8 cellular contexts compared by ENCODE assay signal in genomic region chr1:1614954-1615255, GRCh38. TPM values are rescaled to one million over a fixed set of nuclear protein-coding genes. Genes with fewer than 3 reads are reported as not detected.
DNase-seq lines count a peak whose midpoint lies in the region; ATAC-seq, FAIRE-seq and TF ChIP-seq lines count a peak whose summit lies in the region.

No MANE protein-coding gene starts in this region.

- peak overlapping the region; percentile 97 for H3K4me3 Mint-ChIP-seq in CD4-positive, alpha-beta T cell

- no peaks in the 10 kb centered on the region for H3K9me3 ChIP-seq in CD4-positive, alpha-beta T cell (ENCODE audit: control insufficient read depth, low read length)
- H3K9me3 ChIP-seq in PC-3 (ENCODE audit: low read length) (no peaks in the 10 kb centered on the region), endothelial cell of umbilical vein (replicated peaks; ENCODE audit: control insufficient read depth, insufficient read depth, low read length) (no peaks in the 10 kb centered on the region), osteoblast (ENCODE audit: low read depth, low read length) (no peaks in the 10 kb centered on the region)

- no TSS peak for BruUV-seq in PC-3 (replicated peaks; lab: Mats Ljungman, UMichigan)
- BruUV-seq in endothelial cell of umbilical vein (replicated peaks; lab: Mats Ljungman, UMichigan): no TSS peak

- CTCF ChIA-PET in CD4-positive, alpha-beta T cell (lab: Charles Lee): interaction anchor here (1.0 to 1.3 kb wide), 2 partner anchors 15 to 294 kb away, joined by 4 read pairs; no protein-coding TSS in a partner anchor
- CTCF ChIA-PET in PC-3 (lab: Charles Lee): interaction anchor here (1.0 kb wide), 1 partner anchor 633 kb away, joined by 4 read pairs; the partner anchor contains the start of gene PERM1
- CTCF ChIA-PET in endothelial cell of umbilical vein (lab: Charles Lee): interaction anchor here (1.1 to 1.8 kb wide), 3 partner anchors 11 to 110 kb away, joined by 4 to 6 read pairs (median 4); no protein-coding TSS in a partner anchor

- H3K27me3 ChIP-seq in CD4-positive, alpha-beta T cell (ENCODE audit: control insufficient read depth, insufficient read depth, low read length): no peaks in the 10 kb centered on the region
- H3K27me3 ChIP-seq in PC-3 (ENCODE audit: low read length) (no peaks in the 10 kb centered on the region), endothelial cell of umbilical vein (ENCODE audit: control insufficient read depth in 2 of 2, insufficient read depth in 2 of 2, low read length in 2 of 2) (no peaks in the 10 kb centered on the region), osteoblast (ENCODE audit: insufficient read depth, low read length) (no peaks in the 10 kb centered on the region)

- H4K20me1 ChIP-seq in PC-3 (ENCODE audit: low read length): peaks cover 12% of the 10 kb centered on the region; the same call in 1 of the 2 replicates
- H4K20me1 ChIP-seq in endothelial cell of umbilical vein (replicated peaks; ENCODE audit: control insufficient read depth, extremely low read depth, insufficient read depth, low read length): no peaks in the 10 kb centered on the region
- H4K20me1 ChIP-seq in osteoblast (ENCODE audit: insufficient read depth, low read length): peaks cover 36% of the 10 kb centered on the region

- FAIRE-seq in endothelial cell of umbilical vein (lab: Jason Lieb, UNC): no peak

- POLR2A ChIA-PET in CD4-positive, alpha-beta T cell (lab: Charles Lee): interaction anchor here (0.6 to 4.3 kb wide), 17 partner anchors 8 to 295 kb away, joined by 3 to 137 read pairs (median 10); partner anchors contain the start of genes ATAD3A, AURKAIP1, CCNL2 and CDK11A
- POLR2A ChIA-PET in PC-3 (lab: Charles Lee; ENCODE audit: unreplicated experiment) (interaction anchor here (0.5 kb wide), 1 partner anchor 777 kb away, joined by 3 read pairs; the partner anchor contains the start of genes MORN1 and RER1), endothelial cell of umbilical vein (lab: Charles Lee) (no interaction called here)

- H3K36me3 Mint-ChIP-seq in CD4-positive, alpha-beta T cell (ENCODE audit: low read depth): peaks cover 21% of the 10 kb centered on the region

- H3K4me1 ChIP-seq in PC-3 (ENCODE audit: insufficient read depth, low read length) (peaks cover 28% of the 10 kb centered on the region), endothelial cell of umbilical vein (ENCODE audit: control insufficient read depth, extremely low read depth, insufficient read depth, low read length) (peaks cover 16% of the 10 kb centered on the region), osteoblast (ENCODE audit: insufficient read depth, low read length) (peaks cover 23% of the 10 kb centered on the region)

- intact Hi-C loops in CD4-positive, alpha-beta T cell (cut with DNase I, micrococcal nuclease): loop anchor here (1.0 to 5.0 kb wide), 5 partner anchors 16 to 292 kb away; partner anchors contain the start of genes SSU72 (in 2 of the 2), ATAD3A (in 1 of the 2) and CDK11B (in 1 of the 2)
- intact Hi-C loops in PC-3 (cut with micrococcal nuclease): loop anchor here (10.0 kb wide), 1 partner anchor 550 kb away; no protein-coding TSS in a partner anchor
- intact Hi-C loops in endothelial cell of umbilical vein (cut with micrococcal nuclease): loop anchor here (1.0 to 5.0 kb wide), 2 partner anchors 41 to 103 kb away; partner anchors contain the start of genes ATAD3A and SSU72

- H3K4me3 ChIP-seq in PC-3 (ENCODE audit: low read length): peak overlapping the region; percentile 94
- H3K4me3 ChIP-seq in endothelial cell of umbilical vein (replicated peaks in 1 of 3; ENCODE audit: insufficient read depth in 1 of 3, low read depth in 1 of 3, low read length in 3 of 3): peak overlapping the region; percentile 68 to 99 (median 74)
- H3K4me3 ChIP-seq in osteoblast (ENCODE audit: insufficient read depth, low read length): peak overlapping the region; percentile 97

- H3K4me2 ChIP-seq in PC-3 (ENCODE audit: low read length): peak overlapping the region; percentile 84
- H3K4me2 ChIP-seq in endothelial cell of umbilical vein (ENCODE audit: insufficient read depth, low read length): peak overlapping the region; percentile 62
- peak overlapping the region; percentile 91 for H3K4me2 ChIP-seq in osteoblast (ENCODE audit: insufficient read depth, low read length)

- H3K27ac ChIP-seq in CD4-positive, alpha-beta T cell (ENCODE audit: low read depth, low read length): peak overlapping the region; percentile 99
- peak overlapping the region; percentile 97 for H3K27ac ChIP-seq in PC-3 (ENCODE audit: low read length)
- H3K27ac ChIP-seq in endothelial cell of umbilical vein (ENCODE audit: insufficient read depth, low read depth, low read length): no peak overlapping the region
- H3K27ac ChIP-seq in osteoblast (ENCODE audit: low read depth, low read length): peak overlapping the region; percentile 96

- DNase-seq in CD4-positive, alpha-beta T cell: no peak
- DNase-seq in PC-3: no peak
- no peak for DNase-seq in endothelial cell of umbilical vein (ENCODE audit: low read depth, low spot score)
- no peak for DNase-seq in osteoblast (ENCODE audit: insufficient read length, low spot score, missing footprints)
- DNase-seq in kidney glomerular epithelial cell (lab: John Stamatoyannopoulos, UW): no peak

- no peak for TF ChIP-seq POLR2A in endothelial cell of umbilical vein (IDR thresholded peaks at IDR 0.05; ENCODE audit: low read depth, low read length)

- H3K27ac Mint-ChIP-seq in CD4-positive, alpha-beta T cell: peak overlapping the region; percentile 100

- H3K27me3 Mint-ChIP-seq in CD4-positive, alpha-beta T cell: no peaks in the 10 kb centered on the region

- H3K9ac ChIP-seq in PC-3 (ENCODE audit: low read length): peak overlapping the region; percentile 98
- peak overlapping the region; percentile 33 for H3K9ac ChIP-seq in endothelial cell of umbilical vein (replicated peaks; ENCODE audit: extremely low read depth, insufficient read depth, low read length)

- TF ChIP-seq CTCF in CD4-positive, alpha-beta T cell (IDR thresholded peaks at IDR 0.05): no peak
- TF ChIP-seq CTCF in PC-3 (conservative IDR thresholded peaks at IDR 0.05; ENCODE audit: low read depth, low read length) (no peak), endothelial cell of umbilical vein (IDR thresholded peaks at IDR 0.05; ENCODE audit: extremely low read depth in 1 of 2, insufficient read depth in 1 of 2, low read depth in 1 of 2, low read length in 2 of 2) (no peak), osteoblast (IDR thresholded peaks at IDR 0.05; ENCODE audit: extremely low read depth, low read depth, low read length) (no peak)

- dilution Hi-C loops in endothelial cell of umbilical vein (cut with MboI; ENCODE audit: extremely low pct_ligation_motif_present, low sequenced_read_pairs): no loop called here

- no peaks in the 10 kb centered on the region for H3K9me2 ChIP-seq in PC-3 (replicated peaks; ENCODE audit: low read length)

- ATAC-seq in CD4-positive, alpha-beta T cell (ENCODE audit: poor library complexity): peak; percentile 10
- no peak for ATAC-seq in PC-3
- ATAC-seq in HG03469 (IDR thresholded peaks at IDR 0.05; ENCODE audit: unreplicated experiment): no peak
- no peak for ATAC-seq in GM19328 (IDR thresholded peaks at IDR 0.05; ENCODE audit: unreplicated experiment)
- ATAC-seq in HG02588 (IDR thresholded peaks at IDR 0.05; ENCODE audit: unreplicated experiment): no peak

- no peaks in the 10 kb centered on the region for H3K9me3 Mint-ChIP-seq in CD4-positive, alpha-beta T cell

- H3K9me1 ChIP-seq in endothelial cell of umbilical vein (replicated peaks; ENCODE audit: control insufficient read depth, extremely low read depth, insufficient read depth, low read length): no peaks in the 10 kb centered on the region

- peaks cover 28% of the 10 kb centered on the region for H3K4me1 Mint-ChIP-seq in CD4-positive, alpha-beta T cell (ENCODE audit: low read depth)

- H3K79me2 ChIP-seq in PC-3 (ENCODE audit: low read length): peaks cover 39% of the 10 kb centered on the region
- H3K79me2 ChIP-seq in endothelial cell of umbilical vein (ENCODE audit: control insufficient read depth, insufficient read depth, low read length): peaks cover 3% of the 10 kb centered on the region
- peaks cover 39% of the 10 kb centered on the region for H3K79me2 ChIP-seq in osteoblast (ENCODE audit: insufficient read depth, low read length)

- peaks cover 4% of the 10 kb centered on the region for H3F3A ChIP-seq in PC-3 (ENCODE audit: low read length, unreplicated experiment)

- H3K36me3 ChIP-seq in PC-3 (ENCODE audit: low read depth, low read length) (no peaks in the 10 kb centered on the region; the same call in 1 of the 2 replicates), endothelial cell of umbilical vein (ENCODE audit: control insufficient read depth in 2 of 2, extremely low read depth in 1 of 2, insufficient read depth in 2 of 2, low read length in 2 of 2) (peaks cover 0 to 2% of the 10 kb centered on the region in 2 experiments), osteoblast (ENCODE audit: insufficient read depth, low read length) (peaks cover 4% of the 10 kb centered on the region)

- peak overlapping the region; percentile 78 for H2AFZ ChIP-seq in PC-3 (ENCODE audit: low read length)
- peak overlapping the region; percentile 60 for H2AFZ ChIP-seq in endothelial cell of umbilical vein (ENCODE audit: low read depth, low read length)
- H2AFZ ChIP-seq in osteoblast (ENCODE audit: low read length): peak overlapping the region; percentile 81

RNA-seq across cellular contexts. Expression of gene MIB2, which starts 0.4 kb away (rescaled TPM):
- 10 to 100 TPM; 58.3 to 59.4 TPM for total RNA-seq in CD4-positive, alpha-beta T cell
- 164 and 218 TPM in 2 replicates for total RNA-seq in PC-3 (2014; rRNA removed)
- 39.2 and 45.0 TPM in 2 replicates for total RNA-seq in endothelial cell of umbilical vein
- 25.9 and 41.6 TPM in 2 replicates for polyA plus RNA-seq in endothelial cell of umbilical vein
- 7.1 and 14.2 TPM in 2 replicates for polyA plus RNA-seq in endothelial cell of umbilical vein (2011; cell fraction: cytosol; rRNA removed)
- polyA plus RNA-seq in endothelial cell of umbilical vein (2011; cell fraction: nucleus; rRNA removed): 119 and 154 TPM in 2 replicates
- polyA plus RNA-seq in endothelial cell of umbilical vein (2012): 9.4 and 16.3 TPM in 2 replicates
- 14.6 and 15.0 TPM in 2 replicates for polyA minus RNA-seq in endothelial cell of umbilical vein
- polyA minus RNA-seq in endothelial cell of umbilical vein (2011; cell fraction: cytosol; rRNA and poly(A)+ RNA removed): 45.3 TPM
- 25.7 and 51.4 TPM in 2 replicates for polyA minus RNA-seq in endothelial cell of umbilical vein (2011; cell fraction: nucleus; rRNA and poly(A)+ RNA removed)
- total RNA-seq in osteoblast: 74.0 and 80.7 TPM in 2 replicates

RNA-seq across cellular contexts. Expression of gene FNDC10, which starts 15.0 kb away (rescaled TPM):
- 1 to 10 TPM; 1.0 to 1.3 TPM for total RNA-seq in CD4-positive, alpha-beta T cell
- 7.9 and 8.8 TPM in 2 replicates for total RNA-seq in PC-3 (2014; rRNA removed)
- total RNA-seq in endothelial cell of umbilical vein: 1.9 and 2.3 TPM in 2 replicates
- polyA plus RNA-seq in endothelial cell of umbilical vein: 1.5 and 2.2 TPM in 2 replicates
- polyA plus RNA-seq in endothelial cell of umbilical vein (2011; cell fraction: cytosol; rRNA removed): 0.79 and 1.2 TPM in 2 replicates
- polyA plus RNA-seq in endothelial cell of umbilical vein (2011; cell fraction: nucleus; rRNA removed): 0.20 and 0.47 TPM in 2 replicates
- 0.78 and 1.2 TPM in 2 replicates for polyA plus RNA-seq in endothelial cell of umbilical vein (2012)
- polyA minus RNA-seq in endothelial cell of umbilical vein: 0.51 and 0.58 TPM in 2 replicates
- not detected for polyA minus RNA-seq in endothelial cell of umbilical vein (2011; cell fraction: cytosol; rRNA and poly(A)+ RNA removed)
- polyA minus RNA-seq in endothelial cell of umbilical vein (2011; cell fraction: nucleus; rRNA and poly(A)+ RNA removed): 0.24 and 0.38 TPM in 2 replicates
- total RNA-seq in osteoblast: 2.1 and 2.5 TPM in 2 replicates

RNA-seq across cellular contexts. Expression of gene MMP23B, which starts 17.1 kb away (rescaled TPM):
- 1 to 10 TPM; 3.0 to 3.7 TPM for total RNA-seq in CD4-positive, alpha-beta T cell
- total RNA-seq in PC-3 (2014; rRNA removed) (25.9 and 28.4 TPM in 2 replicates), endothelial cell of umbilical vein (5.3 TPM in 1 of 2 replicates, not detected in the other), osteoblast (0.59 and 1.1 TPM in 2 replicates)
- 0.62 and 1.5 TPM in 2 replicates for polyA plus RNA-seq in endothelial cell of umbilical vein
- 0.12 and 0.35 TPM in 2 replicates for polyA plus RNA-seq in endothelial cell of umbilical vein (2011; cell fraction: cytosol; rRNA removed)
- polyA plus RNA-seq in endothelial cell of umbilical vein (2011; cell fraction: nucleus; rRNA removed): 3.2 and 5.9 TPM in 2 replicates
- 0.29 and 0.75 TPM in 2 replicates for polyA plus RNA-seq in endothelial cell of umbilical vein (2012)
- polyA minus RNA-seq in endothelial cell of umbilical vein: not detected in 2 replicates
- 1.5 TPM for polyA minus RNA-seq in endothelial cell of umbilical vein (2011; cell fraction: cytosol; rRNA and poly(A)+ RNA removed)
- 0.72 TPM in 1 of 2 replicates, not detected in the other for polyA minus RNA-seq in endothelial cell of umbilical vein (2011; cell fraction: nucleus; rRNA and poly(A)+ RNA removed)

RNA-seq across cellular contexts. Expression of gene SSU72, which starts 40.2 kb away (rescaled TPM):
- total RNA-seq in CD4-positive, alpha-beta T cell: 100 to 1,000 TPM in 1 of 2 experiments, 10 to 100 TPM in 1; 95.4 to 101 TPM
- total RNA-seq in PC-3 (2014; rRNA removed) (283 and 310 TPM in 2 replicates), endothelial cell of umbilical vein (124 and 129 TPM in 2 replicates), osteoblast (67.2 and 73.1 TPM in 2 replicates)
- polyA plus RNA-seq in endothelial cell of umbilical vein: 78.2 and 85.9 TPM in 2 replicates
- polyA plus RNA-seq in endothelial cell of umbilical vein (2011; cell fraction: cytosol; rRNA removed): 92.7 and 101 TPM in 2 replicates
- polyA plus RNA-seq in endothelial cell of umbilical vein (2011; cell fraction: nucleus; rRNA removed): 89.0 and 97.5 TPM in 2 replicates
- polyA plus RNA-seq in endothelial cell of umbilical vein (2012): 119 and 136 TPM in 2 replicates
- 70.4 and 74.1 TPM in 2 replicates for polyA minus RNA-seq in endothelial cell of umbilical vein
- polyA minus RNA-seq in endothelial cell of umbilical vein (2011; cell fraction: cytosol; rRNA and poly(A)+ RNA removed): 82.5 TPM
- polyA minus RNA-seq in endothelial cell of umbilical vein (2011; cell fraction: nucleus; rRNA and poly(A)+ RNA removed): 41.3 and 53.5 TPM in 2 replicates

RNA-seq across cellular contexts. Expression of gene CDK11B, which starts 43.9 kb away (rescaled TPM):
- 10 to 100 TPM; 49.8 to 52.0 TPM for total RNA-seq in CD4-positive, alpha-beta T cell
- 38.6 and 50.4 TPM in 2 replicates for total RNA-seq in PC-3 (2014; rRNA removed)
- total RNA-seq in endothelial cell of umbilical vein: 31.9 and 32.0 TPM in 2 replicates
- polyA plus RNA-seq in endothelial cell of umbilical vein: 10.9 and 16.4 TPM in 2 replicates
- polyA plus RNA-seq in endothelial cell of umbilical vein (2011; cell fraction: cytosol; rRNA removed): 16.1 and 16.3 TPM in 2 replicates
- polyA plus RNA-seq in endothelial cell of umbilical vein (2011; cell fraction: nucleus; rRNA removed): 41.5 and 42.0 TPM in 2 replicates
- 27.0 and 29.3 TPM in 2 replicates for polyA plus RNA-seq in endothelial cell of umbilical vein (2012)
- polyA minus RNA-seq in endothelial cell of umbilical vein: 5.6 and 7.5 TPM in 2 replicates
- 4.5 TPM for polyA minus RNA-seq in endothelial cell of umbilical vein (2011; cell fraction: cytosol; rRNA and poly(A)+ RNA removed)
- 5.9 and 8.7 TPM in 2 replicates for polyA minus RNA-seq in endothelial cell of umbilical vein (2011; cell fraction: nucleus; rRNA and poly(A)+ RNA removed)
- total RNA-seq in osteoblast: 5.3 and 5.8 TPM in 2 replicates
